In genomic region chr1:208219659-208220282, GRCh38 we compare ENCODE assay signal across 1 cellular context.
TF ChIP-seq lines count a peak whose summit lies in the region.

No MANE protein-coding gene starts in this region.

TF ChIP-seq in K562, 482 proteins besides CTCF, POLR2A, EP300 and RAD21 (continued from another document and continues in another):
- TF ChIP-seq AFF4 (CRISPR knock-in tag; IDR thresholded peaks at IDR 0.05) (0 out of 2 replicates have a peak, but pooled peaks have one; percentile 70), PRMT5 (CRISPR knock-in tag; IDR thresholded peaks at IDR 0.05) (no peak), ELK1 (CRISPR knock-in tag; IDR thresholded peaks at IDR 0.05) (no peak), SUPT5H (IDR thresholded peaks at IDR 0.05) (peak; percentile 26; the same call in 1 of the 2 replicates), JUND (IDR thresholded peaks at IDR 0.05; ENCODE audit: borderline replicate concordance, low read depth, low read length) (peak; percentile 95), JUND (tag; IDR thresholded peaks at IDR 0.05; ENCODE audit: borderline replicate concordance, low read depth, low read length) (peak; percentile 90; the same call in 2 of the 3 replicates), TSC22D4 (tag; IDR thresholded peaks at IDR 0.05) (no peak), PREB (CRISPR knock-in tag; IDR thresholded peaks at IDR 0.05) (no peak), HCFC1 (IDR thresholded peaks at IDR 0.05; ENCODE audit: low read depth, low read length) (no peak), ZNF274 (IDR thresholded peaks at IDR 0.05; ENCODE audit: borderline replicate concordance, low read depth, low read length) (no peak), KLF6 (CRISPR knock-in tag; IDR thresholded peaks at IDR 0.05; ENCODE audit: borderline replicate concordance) (no peak), KDM5B (IDR thresholded peaks at IDR 0.05; ENCODE audit: insufficient replicate concordance, low read depth, low read length) (no peak), ZBTB2 (IDR thresholded peaks at IDR 0.05) (peak; percentile 3; the same call in 1 of the 2 replicates), MNT (conservative IDR thresholded peaks at IDR 0.05) (peak in 1 of 2 experiments; percentile 71; a peak in 2 of 4 replicates), ILK (tag; IDR thresholded peaks at IDR 0.05; ENCODE audit: borderline replicate concordance, low read depth) (no peak), ARNT (IDR thresholded peaks at IDR 0.05) (peak; percentile 75 to 78; a peak in 3 of 4 replicates), ZNF561 (CRISPR knock-in tag; conservative IDR thresholded peaks at IDR 0.05) (no peak), ZNF347 (CRISPR knock-in tag; IDR thresholded peaks at IDR 0.05; ENCODE audit: low read depth) (no peak), COPS2 (conservative IDR thresholded peaks at IDR 0.05) (no peak), ZBTB26 (CRISPR knock-in tag; IDR thresholded peaks at IDR 0.05) (no peak), RFX7 (CRISPR knock-in tag; IDR thresholded peaks at IDR 0.05) (no peak), ATF1 (CRISPR knock-in tag; IDR thresholded peaks at IDR 0.05) (no peak), ATF1 (tag; IDR thresholded peaks at IDR 0.05) (peak; percentile 61), UBTF (IDR thresholded peaks at IDR 0.05; ENCODE audit: borderline replicate concordance in 1 of 2, low read depth in 2 of 2, low read length in 2 of 2) (peak; percentile 67 to 83; a peak in 3 of 4 replicates), TGIF2 (CRISPR knock-in tag; IDR thresholded peaks at IDR 0.05) (no peak), POLR2AphosphoS2 (IDR thresholded peaks at IDR 0.05; ENCODE audit: low read length) (no peak), TAL1 (IDR thresholded peaks at IDR 0.05) (peak; percentile 88), LEF1 (IDR thresholded peaks at IDR 0.05) (peak; percentile 98), SIRT6 (IDR thresholded peaks at IDR 0.05; ENCODE audit: low read depth, low read length) (no peak), ATF4 (CRISPR knock-in tag; IDR thresholded peaks at IDR 0.05) (no peak; the same call in 1 of the 2 replicates), ZNF280B (CRISPR knock-in tag; IDR thresholded peaks at IDR 0.05) (no peak), CAMTA2 (CRISPR knock-in tag; conservative IDR thresholded peaks at IDR 0.05) (no peak), ZBTB12 (CRISPR knock-in tag; IDR thresholded peaks at IDR 0.05) (no peak)
